13 cellular contexts compared by ENCODE assay signal in the genomic region with DNA sequence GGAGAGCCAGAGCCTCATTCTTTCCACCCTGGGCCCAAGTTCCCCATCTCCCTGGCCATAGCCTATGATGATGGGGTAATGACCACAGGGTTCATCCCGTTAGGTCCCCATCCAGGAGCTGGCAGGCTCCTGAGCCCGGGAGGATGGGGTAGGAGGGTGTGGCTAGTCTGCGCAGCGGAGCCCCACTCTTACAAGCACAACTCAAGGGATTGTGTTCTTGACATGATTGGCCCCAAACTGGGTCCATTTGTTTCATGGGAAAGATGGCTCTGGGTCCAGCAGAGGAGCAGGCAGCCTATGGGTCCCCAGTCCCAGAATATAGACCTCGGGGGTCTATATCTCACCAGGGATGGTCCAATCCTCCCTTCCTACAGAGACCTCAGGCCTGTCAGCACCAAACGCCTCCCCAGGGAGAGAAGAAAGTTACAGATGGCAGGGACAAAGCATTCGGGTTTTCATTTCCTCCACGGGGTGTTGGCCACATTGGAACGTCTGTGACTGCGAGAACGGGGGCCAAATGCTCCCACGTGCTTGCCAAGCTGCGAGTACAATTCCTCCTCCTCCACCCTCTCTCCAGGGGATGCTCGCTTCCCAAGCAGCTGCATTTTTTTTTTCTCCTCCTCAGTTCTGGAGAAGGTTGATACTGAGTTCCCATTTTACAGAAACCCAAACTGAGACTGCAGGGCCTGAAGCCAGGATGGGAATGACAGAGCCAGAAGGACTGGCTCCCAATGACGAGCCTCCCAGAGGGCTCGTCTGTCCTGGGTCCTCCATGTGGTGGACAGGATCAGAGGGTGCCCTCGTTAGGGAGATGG.
DNase-seq lines count a peak whose midpoint lies in the region; ATAC-seq and TF ChIP-seq lines count a peak whose summit lies in the region.
"Had no signal": no experiment of that assay in that cellular context is flagged by ENCODE, and none has a peak within 500 bp of the region (broad histone marks: within the 10 kb centered on the region; RNA-seq: fewer than 3 reads in every experiment).

No MANE protein-coding gene starts in this region.

- H3K79me2 ChIP-seq in mammary epithelial cell (ENCODE audit: insufficient read depth, low read length) = no peaks in the 10 kb centered on the region

- H3K4me1 ChIP-seq in breast epithelium (peaks cover 7 to 14% of the 10 kb centered on the region in 2 donors), mammary epithelial cell (ENCODE audit: insufficient read depth, low read length) (peaks cover 15% of the 10 kb centered on the region), psoas muscle (peaks cover 29% of the 10 kb centered on the region)

- BruUV-seq in mammary epithelial cell (replicated peaks; lab: Mats Ljungman, UMichigan) = no TSS peak

- no peaks in the 10 kb centered on the region for H3K27me3 ChIP-seq in breast epithelium
- H3K27me3 ChIP-seq in mammary epithelial cell (ENCODE audit: insufficient read depth, low read length) = peaks cover 7% of the 10 kb centered on the region
- no peaks in the 10 kb centered on the region for H3K27me3 ChIP-seq in psoas muscle (ENCODE audit: insufficient read depth in 3 of 3, low read length in 2 of 3)
- H3K27me3 ChIP-seq: upper lobe of left lung had no signal

- no peak overlapping the region for H2AFZ ChIP-seq in mammary epithelial cell (ENCODE audit: low read depth, low read length)

- WGBS in mammary epithelial cell (ENCODE audit: low coverage, missing lambda C conversion rate) = 61% methylated on average over 15 of the region's 17 CpGs
- WGBS in psoas muscle, 3 donors = 33 to 45% (median 39%) methylated on average over 17 of the region's 17 CpGs

- no peaks in the 10 kb centered on the region for H4K20me1 ChIP-seq in mammary epithelial cell (ENCODE audit: insufficient read depth, low read length)

- in situ Hi-C loops in mammary epithelial cell (cut with MboI; ENCODE audit: low sequenced_read_pairs in 2 of 2) = no loop called here

- DNase-seq in breast epithelium (ENCODE audit: low spot score in 2 of 2) = peak in 1 of 2 donors; percentile 50
- no peak for DNase-seq in mammary epithelial cell
- peak; percentile 87 for DNase-seq in left cardiac atrium
- DNase-seq in psoas muscle = peak; percentile 85 to 90
- no peak for DNase-seq in immature natural killer cell
- DNase-seq in NCI-H526 treated with DMSO at 0.1 percent for 48 hours (lab: John Stamatoyannopoulos, UW) = no peak
- no peak for DNase-seq in NCI-H2107 treated with DMSO at 0.1 percent for 48 hours (lab: John Stamatoyannopoulos, UW; ENCODE audit: unreplicated experiment)
- DNase-seq in stimulated activated effector memory CD8-positive, alpha-beta T cell treated with anti-CD3 and anti-CD28 coated beads, Interleukin-12 subunit alpha, Interleukin-12 subunit beta, amount 100 ng/mL, for 72 hours (ENCODE audit: low spot score in 2 of 2) = no peak
- DNase-seq: ACHN; COR-L47; effector memory CD4-positive, alpha-beta T cell; NCI-H2227 treated with DMSO at 0.1 percent for 48 hours had no signal

- no peaks in the 10 kb centered on the region for H3K9me3 Mint-ChIP-seq in immature natural killer cell
- no peaks in the 10 kb centered on the region for H3K9me3 Mint-ChIP-seq in stimulated activated effector memory CD8-positive, alpha-beta T cell treated with anti-CD3 and anti-CD28 coated beads, Interleukin-12 subunit alpha, Interleukin-12 subunit beta, amount 100 ng/mL, for 72 hours

- intact Hi-C loops in breast epithelium (cut with DNase I; ENCODE audit: low total_unique reads) (loop anchor here (5.0 kb wide), 1 partner anchor 70 kb away; the partner anchor contains the start of gene DHRS3), mammary epithelial cell (cut with micrococcal nuclease) (loop anchor here (5.0 kb wide), 1 partner anchor 60 kb away; no protein-coding TSS in a partner anchor), left cardiac atrium (cut with DNase I) (loop anchor here in 1 of 2 donors (10.0 kb wide), 1 partner anchor 142 kb away; no protein-coding TSS in a partner anchor), psoas muscle (cut with DNase I) (no loop called here)

- TF ChIP-seq POLR2A in breast epithelium (IDR thresholded peaks at IDR 0.05) = no peak

- H3K27ac ChIP-seq in breast epithelium (peak overlapping the region; percentile 83 to 89), mammary epithelial cell (ENCODE audit: insufficient read depth, low read depth, low read length) (no peak overlapping the region), psoas muscle (peak overlapping the region; percentile 84)
- H3K27ac ChIP-seq: upper lobe of left lung had no signal

- TF ChIP-seq CTCF in breast epithelium (IDR thresholded peaks at IDR 0.05) (no peak), mammary epithelial cell (conservative IDR thresholded peaks at IDR 0.05 in 1 of 2, IDR thresholded peaks at IDR 0.05 in 1 of 2; ENCODE audit: extremely low read depth in 1 of 2, insufficient read depth in 1 of 2, low read depth in 1 of 2, low read length in 2 of 2) (no peak), psoas muscle (IDR thresholded peaks at IDR 0.05) (no peak)

- ATAC-seq in left cardiac atrium (peak; percentile 51 to 52), psoas muscle (no peak)
- no peak for ATAC-seq in stimulated activated effector memory CD8-positive, alpha-beta T cell treated with anti-CD3 and anti-CD28 coated beads, Interleukin-12 subunit alpha, Interleukin-12 subunit beta, amount 100 ng/mL, for 72 hours

- no peak overlapping the region for H3K4me2 ChIP-seq in mammary epithelial cell (ENCODE audit: insufficient read depth, low read depth, low read length)

- H3K36me3 ChIP-seq in breast epithelium = no peaks in the 10 kb centered on the region
- H3K36me3 ChIP-seq in mammary epithelial cell (ENCODE audit: insufficient read depth, low read length) = no peaks in the 10 kb centered on the region
- no peaks in the 10 kb centered on the region for H3K36me3 ChIP-seq in psoas muscle (ENCODE audit: insufficient read depth in 1 of 2, low read depth in 1 of 2)
- H3K36me3 ChIP-seq: upper lobe of left lung had no signal

- no peaks in the 10 kb centered on the region for H3K27me3 Mint-ChIP-seq in immature natural killer cell (ENCODE audit: low read depth in 3 of 3)

- H3K9me3 ChIP-seq in breast epithelium (no peaks in the 10 kb centered on the region), mammary epithelial cell (replicated peaks; ENCODE audit: insufficient read depth, low read length) (no peaks in the 10 kb centered on the region), psoas muscle (no peaks in the 10 kb centered on the region)
- H3K9me3 ChIP-seq: upper lobe of left lung had no signal

- H3K4me3 Mint-ChIP-seq in immature natural killer cell = no peak overlapping the region
- H3K4me3 Mint-ChIP-seq in stimulated activated effector memory CD8-positive, alpha-beta T cell treated with anti-CD3 and anti-CD28 coated beads, Interleukin-12 subunit alpha, Interleukin-12 subunit beta, amount 100 ng/mL, for 72 hours = no peak overlapping the region

- H3K4me3 ChIP-seq in breast epithelium = no peak overlapping the region
- no peak overlapping the region for H3K4me3 ChIP-seq in mammary epithelial cell (replicated peaks in 1 of 3; ENCODE audit: insufficient read depth in 1 of 3, low read depth in 2 of 3, low read length in 3 of 3)
- H3K4me3 ChIP-seq in psoas muscle = no peak overlapping the region
- H3K4me3 ChIP-seq: upper lobe of left lung had no signal

- dilution Hi-C loops in mammary epithelial cell (cut with HindIII; ENCODE audit: low sequenced_read_pairs) = no loop called here

- H3K4me1 Mint-ChIP-seq in immature natural killer cell = peaks cover 6 to 12% of the 10 kb centered on the region in 2 donors
- peaks cover 6% of the 10 kb centered on the region for H3K4me1 Mint-ChIP-seq in stimulated activated effector memory CD8-positive, alpha-beta T cell treated with anti-CD3 and anti-CD28 coated beads, Interleukin-12 subunit alpha, Interleukin-12 subunit beta, amount 100 ng/mL, for 72 hours

- no peaks in the 10 kb centered on the region for H3K36me3 Mint-ChIP-seq in immature natural killer cell
- no peaks in the 10 kb centered on the region for H3K36me3 Mint-ChIP-seq in stimulated activated effector memory CD8-positive, alpha-beta T cell treated with anti-CD3 and anti-CD28 coated beads, Interleukin-12 subunit alpha, Interleukin-12 subunit beta, amount 100 ng/mL, for 72 hours

- H3K9ac ChIP-seq in mammary epithelial cell (ENCODE audit: insufficient read depth, low read length) = no peak overlapping the region

- CTCF ChIA-PET in mammary epithelial cell (lab: Charles Lee; ENCODE audit: low non-redundant PET) = no interaction called here

- no peak overlapping the region for H3K27ac Mint-ChIP-seq in immature natural killer cell
- H3K27ac Mint-ChIP-seq in stimulated activated effector memory CD8-positive, alpha-beta T cell treated with anti-CD3 and anti-CD28 coated beads, Interleukin-12 subunit alpha, Interleukin-12 subunit beta, amount 100 ng/mL, for 72 hours = no peak overlapping the region

Comparison
In these comparisons a context has a peak if more than half of its experiments do, and no peak if none do; other contexts are left out.
1. DNase-seq: peak in left cardiac atrium (single experiment) and psoas muscle (2 of 2); none in mammary epithelial cell (single experiment), immature natural killer cell (0 of 3), NCI-H526 treated with DMSO at 0.1 percent for 48 hours (single experiment), NCI-H2107 treated with DMSO at 0.1 percent for 48 hours (single experiment) and stimulated activated effector memory CD8-positive, alpha-beta T cell treated with anti-CD3 and anti-CD28 coated beads, Interleukin-12 subunit alpha, Interleukin-12 subunit beta, amount 100 ng/mL, for 72 hours (0 of 2).
2. ATAC-seq: peak in left cardiac atrium (2 of 2); none in psoas muscle (0 of 4) and stimulated activated effector memory CD8-positive, alpha-beta T cell treated with anti-CD3 and anti-CD28 coated beads, Interleukin-12 subunit alpha, Interleukin-12 subunit beta, amount 100 ng/mL, for 72 hours (single experiment).
3. intact Hi-C loops: an anchor here in breast epithelium (5.0 kb wide) and mammary epithelial cell (5.0 kb wide); none called in psoas muscle.